Comparison of ENCODE assay signal across 13 cellular contexts in genomic region chr9:109417054-109417453, GRCh38.
A peak's percentile ranks its signal among the peaks of the same experiment; 100 is the strongest.
DNase-seq lines count a peak whose midpoint lies in the region; ATAC-seq and TF ChIP-seq lines count a peak whose summit lies in the region.
"Had no signal": no experiment of that assay in that cellular context is flagged by ENCODE, and none has a peak within 500 bp of the region (broad histone marks: within the 10 kb centered on the region; RNA-seq: fewer than 3 reads in every experiment).

No MANE protein-coding gene starts in this region.

- H3K4me3 ChIP-seq in BLaER1 treated with 17β-estradiol and CSF1 and Interleukin-3, amounts not matched to agents 10 nM and 100 nM = no peak overlapping the region
- H3K4me3 ChIP-seq in neural progenitor cell (no peak overlapping the region), BE2C (ENCODE audit: low read depth, low read length) (no peak overlapping the region)

- CTCF ChIA-PET in activated B cell treated with CpG ODN at 0.5 μM for 24 hours (lab: Charles Lee) = no interaction called here

- no peaks in the 10 kb centered on the region for H3K36me3 ChIP-seq in BLaER1 treated with 17β-estradiol and CSF1 and Interleukin-3, amounts not matched to agents 10 nM and 100 nM
- H3K36me3 ChIP-seq in neural progenitor cell (no peaks in the 10 kb centered on the region), BE2C (no peaks in the 10 kb centered on the region)

- H3F3A ChIP-seq in neural progenitor cell (ENCODE audit: low read depth) = peaks cover 29% of the 10 kb centered on the region

- DNase-seq in activated B cell treated with CpG ODN at 0.5 μM for 24 hours (no peak), neural progenitor cell (ENCODE audit: low spot score) (no peak), NCI-H69 (lab: John Stamatoyannopoulos, UW) (no peak), substantia nigra (lab: John Stamatoyannopoulos, UW) (no peak), BE2C (no peak)
- DNase-seq in stimulated activated CD8-positive, alpha-beta memory T cell treated with anti-CD3 and anti-CD28 coated beads, Interleukin-4, amount 100 ng/mL, for 48 hours = no peak
- DNase-seq: activated CD8-positive, alpha-beta memory T cell treated with anti-CD3 and anti-CD28 coated beads for 24 hours; foreskin melanocyte; GF-D8; NCI-H2171 treated with DMSO at 0.1 percent for 48 hours had no signal

- H3K36me3 Mint-ChIP-seq in IgD-negative memory B cell (no peaks in the 10 kb centered on the region), activated B cell treated with CpG ODN at 0.5 μM for 24 hours (ENCODE audit: low read depth) (no peaks in the 10 kb centered on the region), neural progenitor cell (no peaks in the 10 kb centered on the region)

- H3K4me1 Mint-ChIP-seq in IgD-negative memory B cell (peaks cover 16 to 43% (median 17%) of the 10 kb centered on the region in 3 donors), activated B cell treated with CpG ODN at 0.5 μM for 24 hours (peaks cover 60% of the 10 kb centered on the region), neural progenitor cell (peaks cover 50% of the 10 kb centered on the region)

- intact Hi-C loops in activated B cell treated with CpG ODN at 0.5 μM for 24 hours (cut with micrococcal nuclease) = loop anchor here (5.0 to 10.0 kb wide), 3 partner anchors 555 to 1542 kb away; partner anchors contain the start of gene TXN

- H3K27me3 Mint-ChIP-seq in IgD-negative memory B cell (peaks cover 11% of the 10 kb centered on the region), activated B cell treated with CpG ODN at 0.5 μM for 24 hours (peaks cover 3% of the 10 kb centered on the region), neural progenitor cell (ENCODE audit: insufficient read depth, low read depth) (peaks cover 5% of the 10 kb centered on the region)

- peak overlapping the region in 3 of 4 donors; percentile 79 to 94 (median 88) for H3K4me3 Mint-ChIP-seq in IgD-negative memory B cell
- H3K4me3 Mint-ChIP-seq in activated B cell treated with CpG ODN at 0.5 μM for 24 hours = no peak overlapping the region
- H3K4me3 Mint-ChIP-seq in neural progenitor cell = no peak overlapping the region

- H3K27ac ChIP-seq in BLaER1 treated with 17β-estradiol and CSF1 and Interleukin-3, amounts not matched to agents 10 nM and 100 nM = peak overlapping the region in 3 of 11 experiments; percentile 6 to 59 (median 28); a peak in 3 of 22 replicates
- no peak overlapping the region for H3K27ac ChIP-seq in neural progenitor cell
- H3K27ac ChIP-seq in substantia nigra (ENCODE audit: low read depth, low read length, poor library complexity, severe bottlenecking) = no peak overlapping the region

- H3K27ac Mint-ChIP-seq in IgD-negative memory B cell = peak overlapping the region; percentile 82 to 95 (median 94)
- peak overlapping the region; percentile 75 for H3K27ac Mint-ChIP-seq in activated B cell treated with CpG ODN at 0.5 μM for 24 hours
- peak overlapping the region; percentile 68 for H3K27ac Mint-ChIP-seq in neural progenitor cell

- no peaks in the 10 kb centered on the region for H3K79me2 ChIP-seq in neural progenitor cell (ENCODE audit: low read depth)

- no peak for TF ChIP-seq CTCF in activated B cell treated with CpG ODN at 0.5 μM for 24 hours (IDR thresholded peaks at IDR 0.05)
- no peak for TF ChIP-seq CTCF in neural progenitor cell (IDR thresholded peaks at IDR 0.05)
- TF ChIP-seq CTCF in BE2C (IDR thresholded peaks at IDR 0.05; ENCODE audit: low read depth, low read length) = no peak

- H3K9me3 Mint-ChIP-seq in IgD-negative memory B cell (no peaks in the 10 kb centered on the region), activated B cell treated with CpG ODN at 0.5 μM for 24 hours (no peaks in the 10 kb centered on the region), neural progenitor cell (no peaks in the 10 kb centered on the region)

- peaks cover 43 to 97% (median 87%) of the 10 kb centered on the region in 10 experiments for H3K4me1 ChIP-seq in BLaER1 treated with 17β-estradiol and CSF1 and Interleukin-3, amounts not matched to agents 10 nM and 100 nM
- peaks cover 60% of the 10 kb centered on the region for H3K4me1 ChIP-seq in neural progenitor cell
- H3K4me1 ChIP-seq in BE2C = no peaks in the 10 kb centered on the region

- H3K9me3 ChIP-seq in BLaER1 treated with 17β-estradiol and CSF1 and Interleukin-3, amounts not matched to agents 10 nM and 100 nM (replicated peaks in 1 of 11) = no peaks in the 10 kb centered on the region
- H3K9me3 ChIP-seq in neural progenitor cell (ENCODE audit: low read depth) (no peaks in the 10 kb centered on the region), BE2C (no peaks in the 10 kb centered on the region)

- peaks cover 0 to 81% (median 0%) of the 10 kb centered on the region in 11 experiments; a peak in 5 of 22 replicates for H3K27me3 ChIP-seq in BLaER1 treated with 17β-estradiol and CSF1 and Interleukin-3, amounts not matched to agents 10 nM and 100 nM
- H3K27me3 ChIP-seq in neural progenitor cell (no peaks in the 10 kb centered on the region), BE2C (no peaks in the 10 kb centered on the region; the same call in 1 of the 2 replicates)

- ATAC-seq in activated B cell treated with CpG ODN at 0.5 μM for 24 hours (ENCODE audit: low read depth) = no peak
- ATAC-seq: Panc1 had no signal

- H3K9ac ChIP-seq in BLaER1 treated with 17β-estradiol and CSF1 and Interleukin-3, amounts not matched to agents 10 nM and 100 nM = no peak overlapping the region
- H3K9ac ChIP-seq in neural progenitor cell = peak overlapping the region; percentile 7

- peaks cover 0 to 19% (median 0%) of the 10 kb centered on the region in 11 experiments; a peak in 2 of 22 replicates for H4K20me1 ChIP-seq in BLaER1 treated with 17β-estradiol and CSF1 and Interleukin-3, amounts not matched to agents 10 nM and 100 nM
- H4K20me1 ChIP-seq in neural progenitor cell (ENCODE audit: low read depth) = no peaks in the 10 kb centered on the region

- POLR2A ChIA-PET in activated B cell treated with CpG ODN at 0.5 μM for 24 hours (lab: Charles Lee) = interaction anchor here (0.7 to 2.2 kb wide), 2 partner anchors 18 to 41 kb away, joined by 3 to 14 read pairs; no protein-coding TSS in a partner anchor

- peak overlapping the region in 10 of 11 experiments; percentile 77 to 95 (median 88); a peak in 17 of 22 replicates for H3K4me2 ChIP-seq in BLaER1 treated with 17β-estradiol and CSF1 and Interleukin-3, amounts not matched to agents 10 nM and 100 nM
- H3K4me2 ChIP-seq in neural progenitor cell = no peak overlapping the region

- H2AFZ ChIP-seq in neural progenitor cell (replicated peaks) = no peak overlapping the region

Comparison
In these comparisons a context has a peak if more than half of its experiments do, and no peak if none do; other contexts are left out.
1. H3K4me3 Mint-ChIP-seq: peak in IgD-negative memory B cell (3 of 4); none in activated B cell treated with CpG ODN at 0.5 μM for 24 hours (single experiment) and neural progenitor cell (single experiment).
2. Peak in every context shown above with its lines, with median percentiles within 50 percentile points of each other: H3K27ac Mint-ChIP-seq.